Comparison of ENCODE assay signal across 20 cellular contexts in the genomic region with DNA sequence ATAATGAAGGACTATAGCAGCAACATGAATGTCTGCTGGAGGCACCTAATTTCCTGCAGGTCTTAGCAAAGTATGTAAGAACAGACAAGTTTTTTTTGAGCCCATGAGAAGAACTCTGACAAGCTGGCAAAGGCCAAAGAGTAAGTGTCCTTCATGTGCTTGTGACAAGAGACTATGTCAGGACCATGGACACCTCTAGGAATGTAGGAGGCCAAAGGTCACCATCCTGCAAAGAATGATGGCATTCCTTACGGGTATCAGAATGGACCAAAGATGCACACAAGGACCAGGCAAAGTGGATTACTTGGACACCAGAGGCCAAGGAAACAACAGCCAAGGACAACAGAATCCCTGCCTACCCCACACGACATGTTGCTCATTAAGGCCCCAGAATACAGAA.
"Had no signal": no experiment of that assay in that cellular context is flagged by ENCODE, and none has a peak within 500 bp of the region (broad histone marks: within the 10 kb centered on the region; RNA-seq: fewer than 3 reads in every experiment).

No MANE protein-coding gene starts in this region.

- H3K27me3 ChIP-seq: brain microvascular endothelial cell, foreskin keratinocyte, right atrium auricular region, transverse colon had no signal

- H3K4me3 ChIP-seq: right atrium auricular region, skin epidermis, transverse colon had no signal

- H3K9me3 Mint-ChIP-seq: activated T-cell treated with anti-CD3 and anti-CD28 coated beads, Interleukin-2, amount 50 U/mL, for 4 hours; central memory CD8-positive, alpha-beta T cell; natural killer cell had no signal

- H3K36me3 Mint-ChIP-seq: natural killer cell had no signal

- H3K27ac ChIP-seq: brain microvascular endothelial cell, foreskin keratinocyte, right atrium auricular region, skin epidermis, transverse colon, WERI-Rb-1 had no signal

- H3K36me3 ChIP-seq: brain microvascular endothelial cell, right atrium auricular region, transverse colon, WERI-Rb-1 had no signal

- H3K4me3 Mint-ChIP-seq: activated CD4-positive, alpha-beta memory T cell treated with anti-CD3 and anti-CD28 coated beads, Interleukin-2, amount 10 ng/mL, durations not matched to agents 7 days and 5 days; activated naive CD8-positive, alpha-beta T cell; activated T-cell treated with anti-CD3 and anti-CD28 coated beads, Interleukin-2, amount 50 U/mL, for 4 hours; central memory CD8-positive, alpha-beta T cell; natural killer cell; T-helper 1 cell treated with Interleukin-12 subunit alpha and Interleukin-12 subunit beta and Interleukin-4 antibody, amounts not matched to agents 30 μg/mL and 1 μg/mL, for 36 hours had no signal

- H3K27ac Mint-ChIP-seq: activated CD4-positive, alpha-beta memory T cell treated with anti-CD3 and anti-CD28 coated beads, Interleukin-2, amount 10 ng/mL, durations not matched to agents 7 days and 5 days; activated naive CD8-positive, alpha-beta T cell; natural killer cell; T-helper 1 cell treated with Interleukin-12 subunit alpha and Interleukin-12 subunit beta and Interleukin-4 antibody, amounts not matched to agents 30 μg/mL and 1 μg/mL, for 36 hours had no signal

- H3K9me3 ChIP-seq: right atrium auricular region, transverse colon had no signal

- DNase-seq: activated CD4-positive, alpha-beta memory T cell treated with anti-CD3 and anti-CD28 coated beads, Interleukin-2, amount 10 ng/mL, durations not matched to agents 7 days and 5 days; activated CD4-positive, alpha-beta T cell treated with anti-CD3 and anti-CD28 coated beads for 4 hours; activated effector memory CD4-positive, alpha-beta T cell treated with anti-CD3 and anti-CD28 coated beads, Interleukin-2, amount 50 U/mL, for 16 hours; activated T-cell treated with anti-CD3 and anti-CD28 coated beads, Interleukin-2, amount 50 U/mL, for 4 hours; amygdala; brain microvascular endothelial cell; effector CD8-positive, alpha-beta T cell; foreskin keratinocyte; glutamatergic neuron; natural killer cell; occipital lobe; stimulated activated naive CD8-positive, alpha-beta T cell treated with anti-CD3 and anti-CD28 coated beads, Interleukin-15, Interleukin-2, amounts not matched to agents 100 U/mL and 50 U/mL, for 24 hours; transverse colon; WERI-Rb-1 had no signal

- H3K4me1 ChIP-seq: foreskin keratinocyte, right atrium auricular region, transverse colon had no signal

- H3K4me1 Mint-ChIP-seq: activated CD4-positive, alpha-beta memory T cell treated with anti-CD3 and anti-CD28 coated beads, Interleukin-2, amount 10 ng/mL, durations not matched to agents 7 days and 5 days; central memory CD8-positive, alpha-beta T cell; natural killer cell had no signal

- H3K27me3 Mint-ChIP-seq: activated CD4-positive, alpha-beta memory T cell treated with anti-CD3 and anti-CD28 coated beads, Interleukin-2, amount 10 ng/mL, durations not matched to agents 7 days and 5 days; activated naive CD8-positive, alpha-beta T cell; central memory CD8-positive, alpha-beta T cell had no signal

- ATAC-seq: activated T-cell treated with anti-CD3 and anti-CD28 coated beads, Interleukin-2, amount 50 U/mL, for 4 hours; foreskin keratinocyte; left lobe of liver; natural killer cell; stimulated activated naive CD8-positive, alpha-beta T cell treated with anti-CD3 and anti-CD28 coated beads, Interleukin-15, Interleukin-2, amounts not matched to agents 100 U/mL and 50 U/mL, for 24 hours had no signal
